ENCODE assay signal across 8 cellular contexts in the genomic region with DNA sequence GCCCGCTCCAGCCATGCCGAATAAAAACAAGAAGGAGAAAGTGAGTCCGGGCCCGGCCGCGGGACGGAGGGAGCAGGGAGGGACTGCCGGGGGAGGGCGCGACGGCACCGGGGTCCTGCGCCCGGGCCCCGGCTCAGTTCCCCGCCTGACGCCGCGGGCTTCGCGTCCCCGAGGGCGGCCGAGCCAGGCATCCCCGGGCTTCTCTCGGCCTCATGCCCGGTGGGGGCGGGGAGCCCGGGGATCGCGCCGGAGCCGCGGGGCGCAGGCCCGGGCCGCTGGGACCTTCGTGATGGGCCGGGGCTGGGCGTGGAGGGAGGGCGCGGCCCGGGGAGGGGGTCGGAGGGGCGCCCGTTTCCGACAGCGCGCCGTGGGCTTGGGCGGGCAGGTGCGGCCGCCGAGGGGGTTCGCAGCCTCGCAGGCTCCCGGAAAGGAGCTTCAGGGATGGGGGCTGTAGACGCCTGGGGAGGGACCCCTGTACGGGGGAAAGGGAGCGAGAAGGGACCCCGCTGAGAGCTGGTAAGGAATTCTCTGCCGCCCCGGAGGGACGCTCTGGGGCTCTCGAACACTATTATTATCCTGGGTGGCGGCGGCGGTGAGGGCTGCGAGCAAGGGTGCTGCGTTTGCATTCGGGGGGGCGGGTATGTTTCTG. TPM values are rescaled to one million over a fixed set of nuclear protein-coding genes. Genes with fewer than 3 reads are reported as not detected.
DNase-seq lines count a peak whose midpoint lies in the region; ATAC-seq and TF ChIP-seq lines count a peak whose summit lies in the region.

No MANE protein-coding gene starts in this region.

- H3K27ac ChIP-seq in SJSA1 = no peak overlapping the region

- in situ Hi-C loops in astrocyte of the cerebellum (cut with HindIII; ENCODE audit: low sequenced_read_pairs) = no loop called here

- no peak for TF ChIP-seq CTCF in astrocyte of the cerebellum (IDR thresholded peaks at IDR 0.05; ENCODE audit: low read depth, low read length, missing control alignments)

- H3K4me3 ChIP-seq in SJSA1 (peak overlapping the region; percentile 75), astrocyte of the cerebellum (ENCODE audit: low read depth, low read length) (peak overlapping the region; percentile 56)

- peak; percentile 34 to 41 for DNase-seq in NCI-H2081 (lab: John Stamatoyannopoulos, UW)
- DNase-seq in NCI-H2081 treated with DMSO at 0.1 percent for 48 hours (lab: John Stamatoyannopoulos, UW) = no peak
- DNase-seq in SJSA1 (ENCODE audit: low read depth in 1 of 2, low spot score in 2 of 2) = peak in 1 of 2 experiments; percentile 36
- DNase-seq in astrocyte of the cerebellum (ENCODE audit: low read depth) = no peak
- peak; percentile 49 for DNase-seq in iPS-NIHi7 (ENCODE audit: extremely low spot score)
- DNase-seq in stimulated activated CD4-positive, alpha-beta T cell treated with anti-CD3 and anti-CD28 coated beads, Interleukin-12 subunit alpha, Interleukin-12 subunit beta, amount 100 ng/mL, for 4 hours = peak; percentile 47

- no peaks in the 10 kb centered on the region for H3K36me3 ChIP-seq in SJSA1

- peak; percentile 18 for ATAC-seq in HG02885 (IDR thresholded peaks at IDR 0.05; ENCODE audit: poor library complexity, unreplicated experiment)
- ATAC-seq in esophagus mucosa = no peak

- H3K4me1 ChIP-seq in SJSA1 (replicated peaks) = peaks cover 9% of the 10 kb centered on the region

- H3K27me3 ChIP-seq in SJSA1 (replicated peaks) = peaks cover 19% of the 10 kb centered on the region

- H3K9me3 ChIP-seq in SJSA1 (replicated peaks) = no peaks in the 10 kb centered on the region

RNA-seq across cellular contexts. Expression of gene PPP2R5C, which starts 0.5 kb away (rescaled TPM):
- 81.1 and 99.1 TPM in 2 replicates for total RNA-seq in SJSA1 (2014; rRNA removed; shearing (Covaris generic))
- total RNA-seq in esophagus mucosa = 106 TPM

Comparison
In these comparisons a context has a peak if more than half of its experiments do, and no peak if none do; other contexts are left out.
1. DNase-seq: peak in NCI-H2081 (2 of 2), iPS-NIHi7 (single experiment) and stimulated activated CD4-positive, alpha-beta T cell treated with anti-CD3 and anti-CD28 coated beads, Interleukin-12 subunit alpha, Interleukin-12 subunit beta, amount 100 ng/mL, for 4 hours (single experiment); none in NCI-H2081 treated with DMSO at 0.1 percent for 48 hours (single experiment) and astrocyte of the cerebellum (single experiment).